1 cellular context compared by ENCODE assay signal in the genomic region with DNA sequence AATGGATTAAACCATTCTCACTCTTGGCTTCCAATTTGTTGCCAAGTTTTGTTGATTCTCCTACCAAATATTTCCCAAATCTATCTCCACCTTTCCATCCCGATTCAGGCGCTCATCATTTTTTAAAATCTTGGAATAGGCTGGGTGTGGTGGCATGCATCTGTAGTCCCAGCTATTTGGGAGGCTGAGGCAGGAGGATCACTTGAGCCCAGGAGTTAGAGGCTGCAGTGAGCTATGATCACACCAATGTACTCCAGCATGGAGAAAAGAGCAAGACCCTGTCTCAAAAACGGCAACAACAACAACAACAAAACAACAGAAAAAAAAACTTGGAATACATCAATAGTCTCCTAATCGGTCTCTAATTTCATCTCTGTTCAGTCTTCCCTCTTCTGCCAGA.
TF ChIP-seq lines count a peak whose summit lies in the region.

No MANE protein-coding gene starts in this region.

TF ChIP-seq in GM23338, 12 proteins besides CTCF, POLR2A, EP300 and RAD21 (continued from another document):
- TF ChIP-seq, protein P1, sequence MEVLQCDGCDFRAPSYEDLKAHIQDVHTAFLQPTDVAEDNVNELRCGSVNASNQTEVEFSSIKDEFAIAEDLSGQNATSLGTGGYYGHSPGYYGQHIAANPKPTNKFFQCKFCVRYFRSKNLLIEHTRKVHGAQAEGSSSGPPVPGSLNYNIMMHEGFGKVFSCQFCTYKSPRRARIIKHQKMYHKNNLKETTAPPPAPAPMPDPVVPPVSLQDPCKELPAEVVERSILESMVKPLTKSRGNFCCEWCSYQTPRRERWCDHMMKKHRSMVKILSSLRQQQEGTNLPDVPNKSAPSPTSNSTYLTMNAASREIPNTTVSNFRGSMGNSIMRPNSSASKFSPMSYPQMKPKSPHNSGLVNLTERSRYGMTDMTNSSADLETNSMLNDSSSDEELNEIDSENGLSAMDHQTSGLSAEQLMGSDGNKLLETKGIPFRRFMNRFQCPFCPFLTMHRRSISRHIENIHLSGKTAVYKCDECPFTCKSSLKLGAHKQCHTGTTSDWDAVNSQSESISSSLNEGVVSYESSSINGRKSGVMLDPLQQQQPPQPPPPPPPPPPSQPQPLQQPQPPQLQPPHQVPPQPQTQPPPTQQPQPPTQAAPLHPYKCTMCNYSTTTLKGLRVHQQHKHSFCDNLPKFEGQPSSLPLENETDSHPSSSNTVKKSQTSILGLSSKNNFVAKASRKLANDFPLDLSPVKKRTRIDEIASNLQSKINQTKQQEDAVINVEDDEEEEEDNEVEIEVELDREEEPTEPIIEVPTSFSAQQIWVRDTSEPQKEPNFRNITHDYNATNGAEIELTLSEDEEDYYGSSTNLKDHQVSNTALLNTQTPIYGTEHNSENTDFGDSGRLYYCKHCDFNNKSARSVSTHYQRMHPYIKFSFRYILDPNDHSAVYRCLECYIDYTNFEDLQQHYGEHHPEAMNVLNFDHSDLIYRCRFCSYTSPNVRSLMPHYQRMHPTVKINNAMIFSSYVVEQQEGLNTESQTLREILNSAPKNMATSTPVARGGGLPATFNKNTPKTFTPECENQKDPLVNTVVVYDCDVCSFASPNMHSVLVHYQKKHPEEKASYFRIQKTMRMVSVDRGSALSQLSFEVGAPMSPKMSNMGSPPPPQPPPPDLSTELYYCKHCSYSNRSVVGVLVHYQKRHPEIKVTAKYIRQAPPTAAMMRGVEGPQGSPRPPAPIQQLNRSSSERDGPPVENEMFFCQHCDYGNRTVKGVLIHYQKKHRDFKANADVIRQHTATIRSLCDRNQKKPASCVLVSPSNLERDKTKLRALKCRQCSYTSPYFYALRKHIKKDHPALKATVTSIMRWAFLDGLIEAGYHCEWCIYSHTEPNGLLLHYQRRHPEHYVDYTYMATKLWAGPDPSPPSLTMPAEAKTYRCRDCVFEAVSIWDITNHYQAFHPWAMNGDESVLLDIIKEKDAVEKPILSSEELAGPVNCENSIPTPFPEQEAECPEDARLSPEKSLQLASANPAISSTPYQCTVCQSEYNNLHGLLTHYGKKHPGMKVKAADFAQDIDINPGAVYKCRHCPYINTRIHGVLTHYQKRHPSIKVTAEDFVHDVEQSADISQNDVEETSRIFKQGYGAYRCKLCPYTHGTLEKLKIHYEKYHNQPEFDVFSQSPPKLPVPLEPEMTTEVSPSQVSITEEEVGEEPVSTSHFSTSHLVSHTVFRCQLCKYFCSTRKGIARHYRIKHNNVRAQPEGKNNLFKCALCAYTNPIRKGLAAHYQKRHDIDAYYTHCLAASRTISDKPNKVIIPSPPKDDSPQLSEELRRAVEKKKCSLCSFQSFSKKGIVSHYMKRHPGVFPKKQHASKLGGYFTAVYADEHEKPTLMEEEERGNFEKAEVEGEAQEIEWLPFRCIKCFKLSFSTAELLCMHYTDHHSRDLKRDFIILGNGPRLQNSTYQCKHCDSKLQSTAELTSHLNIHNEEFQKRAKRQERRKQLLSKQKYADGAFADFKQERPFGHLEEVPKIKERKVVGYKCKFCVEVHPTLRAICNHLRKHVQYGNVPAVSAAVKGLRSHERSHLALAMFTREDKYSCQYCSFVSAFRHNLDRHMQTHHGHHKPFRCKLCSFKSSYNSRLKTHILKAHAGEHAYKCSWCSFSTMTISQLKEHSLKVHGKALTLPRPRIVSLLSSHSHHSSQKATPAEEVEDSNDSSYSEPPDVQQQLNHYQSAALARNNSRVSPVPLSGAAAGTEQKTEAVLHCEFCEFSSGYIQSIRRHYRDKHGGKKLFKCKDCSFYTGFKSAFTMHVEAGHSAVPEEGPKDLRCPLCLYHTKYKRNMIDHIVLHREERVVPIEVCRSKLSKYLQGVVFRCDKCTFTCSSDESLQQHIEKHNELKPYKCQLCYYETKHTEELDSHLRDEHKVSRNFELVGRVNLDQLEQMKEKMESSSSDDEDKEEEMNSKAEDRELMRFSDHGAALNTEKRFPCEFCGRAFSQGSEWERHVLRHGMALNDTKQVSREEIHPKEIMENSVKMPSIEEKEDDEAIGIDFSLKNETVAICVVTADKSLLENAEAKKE (CRISPR knock-in tag; IDR thresholded peaks at IDR 0.05), result no peak
- TF ChIP-seq, protein P2, sequence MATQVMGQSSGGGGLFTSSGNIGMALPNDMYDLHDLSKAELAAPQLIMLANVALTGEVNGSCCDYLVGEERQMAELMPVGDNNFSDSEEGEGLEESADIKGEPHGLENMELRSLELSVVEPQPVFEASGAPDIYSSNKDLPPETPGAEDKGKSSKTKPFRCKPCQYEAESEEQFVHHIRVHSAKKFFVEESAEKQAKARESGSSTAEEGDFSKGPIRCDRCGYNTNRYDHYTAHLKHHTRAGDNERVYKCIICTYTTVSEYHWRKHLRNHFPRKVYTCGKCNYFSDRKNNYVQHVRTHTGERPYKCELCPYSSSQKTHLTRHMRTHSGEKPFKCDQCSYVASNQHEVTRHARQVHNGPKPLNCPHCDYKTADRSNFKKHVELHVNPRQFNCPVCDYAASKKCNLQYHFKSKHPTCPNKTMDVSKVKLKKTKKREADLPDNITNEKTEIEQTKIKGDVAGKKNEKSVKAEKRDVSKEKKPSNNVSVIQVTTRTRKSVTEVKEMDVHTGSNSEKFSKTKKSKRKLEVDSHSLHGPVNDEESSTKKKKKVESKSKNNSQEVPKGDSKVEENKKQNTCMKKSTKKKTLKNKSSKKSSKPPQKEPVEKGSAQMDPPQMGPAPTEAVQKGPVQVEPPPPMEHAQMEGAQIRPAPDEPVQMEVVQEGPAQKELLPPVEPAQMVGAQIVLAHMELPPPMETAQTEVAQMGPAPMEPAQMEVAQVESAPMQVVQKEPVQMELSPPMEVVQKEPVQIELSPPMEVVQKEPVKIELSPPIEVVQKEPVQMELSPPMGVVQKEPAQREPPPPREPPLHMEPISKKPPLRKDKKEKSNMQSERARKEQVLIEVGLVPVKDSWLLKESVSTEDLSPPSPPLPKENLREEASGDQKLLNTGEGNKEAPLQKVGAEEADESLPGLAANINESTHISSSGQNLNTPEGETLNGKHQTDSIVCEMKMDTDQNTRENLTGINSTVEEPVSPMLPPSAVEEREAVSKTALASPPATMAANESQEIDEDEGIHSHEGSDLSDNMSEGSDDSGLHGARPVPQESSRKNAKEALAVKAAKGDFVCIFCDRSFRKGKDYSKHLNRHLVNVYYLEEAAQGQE (IDR thresholded peaks at IDR 0.05; ENCODE audit: unreplicated experiment), result no peak
- no peak for TF ChIP-seq STAT1 (IDR thresholded peaks at IDR 0.05; ENCODE audit: unreplicated experiment)
